10 cellular contexts compared by ENCODE assay signal in the genomic region with DNA sequence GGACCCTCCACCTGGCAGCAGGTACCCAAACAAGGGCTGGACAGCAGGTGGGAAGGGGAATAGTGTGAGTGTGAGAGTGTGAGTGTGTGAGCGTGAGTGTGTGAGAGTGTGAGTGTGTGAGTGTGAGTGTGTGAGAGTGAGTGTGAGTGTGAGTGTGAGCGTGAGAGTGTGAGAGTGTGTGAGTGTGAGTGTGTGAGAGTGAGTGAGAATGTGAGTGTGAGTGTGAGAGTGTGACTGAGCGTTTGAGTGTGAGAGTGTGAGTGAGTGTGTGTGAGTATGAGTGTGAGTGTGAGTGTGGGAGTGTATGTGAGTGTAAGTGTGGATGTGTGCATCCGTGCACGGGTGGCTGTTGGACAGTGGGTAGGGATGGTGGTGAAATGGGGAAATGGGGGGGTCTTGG. TPM values are rescaled to one million over a fixed set of nuclear protein-coding genes. Genes with fewer than 3 reads are reported as not detected.
DNase-seq lines count a peak whose midpoint lies in the region; ATAC-seq and TF ChIP-seq lines count a peak whose summit lies in the region.
"Had no signal": no experiment of that assay in that cellular context is flagged by ENCODE, and none has a peak within 500 bp of the region (broad histone marks: within the 10 kb centered on the region; RNA-seq: fewer than 3 reads in every experiment).

No MANE protein-coding gene starts in this region.

- H3K36me3 ChIP-seq in right atrium auricular region (no peaks in the 10 kb centered on the region), muscle layer of duodenum (ENCODE audit: control insufficient read depth in 1 of 2, insufficient read depth in 2 of 2, low read length in 2 of 2) (no peaks in the 10 kb centered on the region), uterus (no peaks in the 10 kb centered on the region)

- TF ChIP-seq CTCF in right atrium auricular region (IDR thresholded peaks at IDR 0.05) (no peak), coronary artery (IDR thresholded peaks at IDR 0.05) (no peak), uterus (IDR thresholded peaks at IDR 0.05) (no peak)

- TF ChIP-seq POLR2A in uterus (IDR thresholded peaks at IDR 0.05) (no peak), erythroblast (IDR thresholded peaks at IDR 0.05; ENCODE audit: low read length) (no peak)

- H3K27ac ChIP-seq in right atrium auricular region (peak overlapping the region; percentile 43 to 78), coronary artery (peak overlapping the region in 1 of 2 donors; percentile 88), muscle layer of duodenum (ENCODE audit: low read length) (peak overlapping the region; percentile 60), uterus (peak overlapping the region; percentile 79 to 83)

- ATAC-seq in HG03159 (IDR thresholded peaks at IDR 0.05; ENCODE audit: unreplicated experiment): no peak
- no peak for ATAC-seq in HG02610 (IDR thresholded peaks at IDR 0.05; ENCODE audit: unreplicated experiment)

- intact Hi-C loops in cardiac septum (cut with DNase I): no loop called here
- intact Hi-C loops in uterus (cut with DNase I; ENCODE audit: low total_unique reads): no loop called here

- H3K27me3 ChIP-seq in right atrium auricular region (no peaks in the 10 kb centered on the region), muscle layer of duodenum (ENCODE audit: low read depth, low read length) (peaks cover 7% of the 10 kb centered on the region), uterus (no peaks in the 10 kb centered on the region)

- H3K4me3 ChIP-seq in right atrium auricular region: peak overlapping the region; percentile 31 to 43
- H3K4me3 ChIP-seq in coronary artery: peak overlapping the region; percentile 74
- peak overlapping the region in 1 of 2 donors; percentile 46 for H3K4me3 ChIP-seq in muscle layer of duodenum (ENCODE audit: low read depth in 1 of 2, low read length in 2 of 2)
- peak overlapping the region; percentile 14 to 28 for H3K4me3 ChIP-seq in uterus

- H3K4me1 ChIP-seq in right atrium auricular region (peaks cover 0 to 50% of the 10 kb centered on the region in 2 donors), muscle layer of duodenum (ENCODE audit: control insufficient read depth in 1 of 2, insufficient read depth in 2 of 2, low read length in 2 of 2) (peaks cover 0 to 18% of the 10 kb centered on the region in 2 donors), uterus (peaks cover 5 to 10% of the 10 kb centered on the region in 2 donors)

- DNase-seq in right atrium auricular region (ENCODE audit: low spot score) (no peak), cardiac septum (ENCODE audit: low spot score) (no peak), coronary artery (ENCODE audit: low spot score) (no peak), uterus (no peak), erythroblast (lab: John Stamatoyannopoulos, UW) (no peak)
- DNase-seq: NCI-H2171 had no signal

- H3K9me3 ChIP-seq in right atrium auricular region: no peaks in the 10 kb centered on the region
- no peaks in the 10 kb centered on the region for H3K9me3 ChIP-seq in muscle layer of duodenum (ENCODE audit: control insufficient read depth in 1 of 2, low read length in 2 of 2)
- no peaks in the 10 kb centered on the region for H3K9me3 ChIP-seq in uterus
- H3K9me3 ChIP-seq: Caco-2 had no signal

RNA-seq across cellular contexts. Expression of a gene that starts 0.4 kb away (rescaled TPM):
- total RNA-seq in right atrium auricular region (10 to 100 TPM; 12.6 to 25.5 TPM), cardiac septum (15.9 TPM), uterus (10 to 100 TPM in 1 of 4 donors, 1 to 10 TPM in 3; 6.5 to 87.0 (median 7.8) TPM)

RNA-seq across cellular contexts. Expression of a gene that starts 39.3 kb away (rescaled TPM):
- 1 to 10 TPM in 1 of 2 donors, under 1 TPM in 1; 0.75 to 1.0 TPM for total RNA-seq in right atrium auricular region
- 1.0 TPM for total RNA-seq in cardiac septum
- total RNA-seq in uterus: 1 to 10 TPM in 3 of 4 donors, not detected in 1; 1.0 to 3.2 (median 2.5) TPM
